In the genomic region with DNA sequence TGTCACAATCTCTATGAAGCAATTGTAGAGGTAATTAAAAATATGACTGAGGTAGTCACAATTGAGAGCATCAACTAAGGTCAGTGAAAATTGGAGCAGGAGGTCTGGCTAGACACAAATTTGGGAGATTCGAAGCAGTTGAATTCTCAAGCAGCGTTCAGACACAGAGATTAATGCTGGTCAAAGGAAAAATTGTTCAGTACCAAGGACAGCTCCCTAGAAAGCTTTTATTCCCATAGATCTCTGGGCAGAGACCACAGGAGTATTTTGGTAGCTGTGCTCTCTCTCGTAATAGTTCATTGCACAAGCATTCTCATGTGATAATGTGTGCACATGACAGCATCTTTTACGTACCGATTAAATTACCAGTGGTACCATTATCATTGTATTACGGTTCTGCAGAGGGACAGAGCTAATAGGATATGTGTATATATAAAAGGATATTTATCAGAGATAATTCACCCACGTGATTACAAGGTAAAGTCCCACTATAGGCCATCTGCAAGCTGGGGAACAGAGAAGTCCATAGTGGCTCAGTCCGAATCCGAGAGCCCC, we compare ENCODE assay signal across 10 cellular contexts.
DNase-seq lines count a peak whose midpoint lies in the region; TF ChIP-seq lines count a peak whose summit lies in the region.
"Had no signal": no experiment of that assay in that cellular context is flagged by ENCODE, and none has a peak within 500 bp of the region (broad histone marks: within the 10 kb centered on the region; RNA-seq: fewer than 3 reads in every experiment).

No MANE protein-coding gene starts in this region.

- no peaks in the 10 kb centered on the region for H3K9me3 Mint-ChIP-seq in nephron progenitor cell

- no peak overlapping the region for H3K4me3 Mint-ChIP-seq in nephron progenitor cell

- no peak for TF ChIP-seq CTCF in NB4 (IDR thresholded peaks at IDR 0.05; ENCODE audit: low read depth, low read length)
- no peak for TF ChIP-seq CTCF in nephron progenitor cell (IDR thresholded peaks at IDR 0.05)

- no peaks in the 10 kb centered on the region for H3K36me3 Mint-ChIP-seq in nephron progenitor cell (ENCODE audit: low read depth)

- H3K36me3 ChIP-seq in H7 (replicated peaks; ENCODE audit: control insufficient read depth, insufficient read depth, low read length): no peaks in the 10 kb centered on the region
- H3K36me3 ChIP-seq: ascending aorta had no signal

- peaks cover 33% of the 10 kb centered on the region for H3K27me3 Mint-ChIP-seq in nephron progenitor cell (ENCODE audit: low read depth, poor library complexity)

- DNase-seq in H7: peak; percentile 21
- peak; percentile 46 for DNase-seq in NB4 (ENCODE audit: low read depth)
- DNase-seq in dermis microvascular lymphatic vessel endothelial cell (ENCODE audit: low read depth in 2 of 2): peak; percentile 18 to 45
- peak; percentile 33 for DNase-seq in nephron progenitor cell
- DNase-seq in hepatic stellate cell (ENCODE audit: low spot score): no peak
- DNase-seq in NCI-H187 treated with DMSO at 0.1 percent for 48 hours (lab: John Stamatoyannopoulos, UW): no peak
- DNase-seq in stimulated activated CD4-positive, alpha-beta T cell treated with anti-CD3 and anti-CD28 coated beads, Interleukin-12 subunit alpha, Interleukin-12 subunit beta, amount 100 ng/mL, for 4 hours: no peak
- DNase-seq in putamen (ENCODE audit: low spot score): no peak
- DNase-seq: glutamatergic neuron had no signal

- H3K4me3 ChIP-seq in H7 (ENCODE audit: insufficient read depth, low read depth, low read length): no peak overlapping the region
- no peak overlapping the region for H3K4me3 ChIP-seq in NB4 (ENCODE audit: low read depth, low read length)
- H3K4me3 ChIP-seq: ascending aorta had no signal

- H3K27ac Mint-ChIP-seq in nephron progenitor cell: no peak overlapping the region

- no peaks in the 10 kb centered on the region for H3K4me1 Mint-ChIP-seq in nephron progenitor cell

- no peak for TF ChIP-seq POLR2A in NB4 (IDR thresholded peaks at IDR 0.05; ENCODE audit: extremely low read depth, insufficient read length)

- H3K27me3 ChIP-seq in H7 (ENCODE audit: control insufficient read depth, insufficient read depth, low read length): no peaks in the 10 kb centered on the region; the same call in 1 of the 2 replicates
- H3K27me3 ChIP-seq: ascending aorta had no signal

Comparison
In these comparisons a context has a peak if more than half of its experiments do, and no peak if none do; other contexts are left out.
1. DNase-seq: peak in H7 (single experiment), NB4 (single experiment), dermis microvascular lymphatic vessel endothelial cell (2 of 2) and nephron progenitor cell (single experiment); none in hepatic stellate cell (single experiment), NCI-H187 treated with DMSO at 0.1 percent for 48 hours (single experiment), stimulated activated CD4-positive, alpha-beta T cell treated with anti-CD3 and anti-CD28 coated beads, Interleukin-12 subunit alpha, Interleukin-12 subunit beta, amount 100 ng/mL, for 4 hours (single experiment) and putamen (single experiment).